Comparison of ENCODE assay signal across 8 cellular contexts in genomic region chr17:40121191-40121885, GRCh38. TPM values are rescaled to one million over a fixed set of nuclear protein-coding genes. Genes with fewer than 3 reads are reported as not detected.
DNase-seq lines count a peak whose midpoint lies in the region; ATAC-seq and TF ChIP-seq lines count a peak whose summit lies in the region.

No MANE protein-coding gene starts in this region.

- H3K36me3 ChIP-seq in esophagus (ENCODE audit: control insufficient read depth in 2 of 2, insufficient read depth in 2 of 2, low read length in 1 of 2): no peaks in the 10 kb centered on the region
- no peaks in the 10 kb centered on the region for H3K36me3 ChIP-seq in uterus

- H3K9me3 Mint-ChIP-seq in WTC11: no peaks in the 10 kb centered on the region

- peaks cover 11% of the 10 kb centered on the region for H3K36me3 Mint-ChIP-seq in WTC11

- no peak for TF ChIP-seq RAD21 in Ishikawa (IDR thresholded peaks at IDR 0.05; ENCODE audit: low read depth)

- H3K27ac ChIP-seq in esophagus (ENCODE audit: low read depth in 2 of 2, low read length in 1 of 2) (peak overlapping the region; percentile 95 to 98), uterus (peak overlapping the region; percentile 99)

- H3K9me3 ChIP-seq in esophagus (ENCODE audit: control insufficient read depth in 2 of 2, insufficient read depth in 1 of 2, low read depth in 1 of 2, low read length in 1 of 2) (no peaks in the 10 kb centered on the region), uterus (no peaks in the 10 kb centered on the region)

- CTCF ChIA-PET in WTC11 (lab: Charles Lee): interaction anchor here (0.7 to 5.3 kb wide), 11 partner anchors 10 to 167 kb away, joined by 3 to 120 read pairs (median 5); partner anchors contain the start of genes THRA and WIPF2

- TF ChIP-seq POLR2A in uterus (IDR thresholded peaks at IDR 0.05): no peak

- WGBS in esophagus, 2 donors: 1 to 2% methylated on average over 43 to 51 of the region's 51 CpGs

- no peaks in the 10 kb centered on the region for H3K27me3 Mint-ChIP-seq in WTC11 (ENCODE audit: low read depth)

- POLR2A ChIA-PET in WTC11 (lab: Charles Lee): interaction anchor here (0.6 to 3.1 kb wide), 9 partner anchors 8 to 244 kb away, joined by 3 to 14 read pairs (median 4); partner anchors contain the start of genes CASC3 and NR1D1

- H3K27me3 ChIP-seq in esophagus (ENCODE audit: control insufficient read depth in 1 of 2, insufficient read depth in 2 of 2, low read length in 2 of 2) (no peaks in the 10 kb centered on the region), uterus (no peaks in the 10 kb centered on the region)

- peaks cover 26% of the 10 kb centered on the region for H3K4me1 Mint-ChIP-seq in WTC11

- DNase-seq in activated CD4-positive, alpha-beta T cell treated with anti-CD3 and anti-CD28 coated beads for 48 hours: peak; percentile 41
- DNase-seq in activated CD4-positive, alpha-beta T cell treated with anti-CD3 and anti-CD28 coated beads, Interleukin-2, amount 50 U/mL, for 1 hour: no peak
- DNase-seq in WTC11 (ENCODE audit: low spot score) (no peak), myocyte (ENCODE audit: low read depth) (peak; percentile 62), uterus (peak; percentile 65 to 71), GF-D8 (lab: John Stamatoyannopoulos, UW) (no peak)

- ATAC-seq in WTC11: peak; percentile 25

- H3K4me1 ChIP-seq in esophagus (ENCODE audit: control insufficient read depth in 2 of 2, insufficient read depth in 2 of 2, low read length in 1 of 2) (peaks cover 0 to 3% of the 10 kb centered on the region in 2 donors), uterus (no peaks in the 10 kb centered on the region)

- intact Hi-C loops in uterus (cut with DNase I; ENCODE audit: low total_unique reads): no loop called here

- no peak for TF ChIP-seq EP300 in Ishikawa (IDR thresholded peaks at IDR 0.05; ENCODE audit: borderline replicate concordance)

- H3K27ac Mint-ChIP-seq in WTC11: peak overlapping the region; percentile 90

- peak overlapping the region; percentile 84 for H3K4me3 Mint-ChIP-seq in WTC11

- TF ChIP-seq CTCF in WTC11 (IDR thresholded peaks at IDR 0.05) (no peak), uterus (IDR thresholded peaks at IDR 0.05) (peak in 1 of 4 experiments; percentile 7)

- H3K4me3 ChIP-seq in esophagus (ENCODE audit: low read depth in 1 of 2, low read length in 2 of 2) (peak overlapping the region; percentile 88 to 93), uterus (peak overlapping the region; percentile 74 to 85)

TF ChIP-seq in Ishikawa, 13 proteins besides CTCF, POLR2A, EP300 and RAD21:
- TF ChIP-seq MAX (IDR thresholded peaks at IDR 0.05): peak; percentile 25; the same call in 1 of the 2 replicates
- peak; percentile 47; the same call in 1 of the 2 replicates for TF ChIP-seq YY1 (IDR thresholded peaks at IDR 0.05; ENCODE audit: low read depth)
- TF ChIP-seq ZBTB7A (IDR thresholded peaks at IDR 0.05; ENCODE audit: low read depth): peak; percentile 53
- peak; percentile 36; the same call in 1 of the 2 replicates for TF ChIP-seq NFIC (IDR thresholded peaks at IDR 0.05)
- no peak for TF ChIP-seq USF1 (IDR thresholded peaks at IDR 0.05)

TF ChIP-seq in WTC11, 78 proteins besides CTCF, POLR2A, EP300 and RAD21 (continues in another document):
- TF ChIP-seq ATF1 (CRISPR knock-in tag; IDR thresholded peaks at IDR 0.05): no peak
- TF ChIP-seq ZNF281 (CRISPR knock-in tag; IDR thresholded peaks at IDR 0.05): no peak
- TF ChIP-seq JUN (CRISPR knock-in tag; IDR thresholded peaks at IDR 0.05): no peak
- no peak for TF ChIP-seq SOX15 (CRISPR knock-in tag; IDR thresholded peaks at IDR 0.05)
- TF ChIP-seq NR3C1 (CRISPR knock-in tag; conservative IDR thresholded peaks at IDR 0.05; ENCODE audit: low read depth): no peak
- TF ChIP-seq USF2 (CRISPR knock-in tag; IDR thresholded peaks at IDR 0.05): no peak
- TF ChIP-seq MXD4 (CRISPR knock-in tag; IDR thresholded peaks at IDR 0.05; ENCODE audit: borderline replicate concordance): no peak
- TF ChIP-seq ESRRA (CRISPR knock-in tag; IDR thresholded peaks at IDR 0.05; ENCODE audit: borderline replicate concordance): no peak
- TF ChIP-seq ZNF512 (CRISPR knock-in tag; IDR thresholded peaks at IDR 0.05; ENCODE audit: borderline replicate concordance): no peak
- no peak for TF ChIP-seq ZNF317 (CRISPR knock-in tag; IDR thresholded peaks at IDR 0.05; ENCODE audit: borderline replicate concordance, low read depth)
- no peak for TF ChIP-seq MYBL2 (CRISPR knock-in tag; IDR thresholded peaks at IDR 0.05)
- TF ChIP-seq ZNF416 (CRISPR knock-in tag; IDR thresholded peaks at IDR 0.05): no peak
- no peak for TF ChIP-seq NFATC4 (CRISPR knock-in tag; IDR thresholded peaks at IDR 0.05)
- no peak for TF ChIP-seq FOXP4 (CRISPR knock-in tag; IDR thresholded peaks at IDR 0.05)
- TF ChIP-seq HMGA2 (CRISPR knock-in tag; IDR thresholded peaks at IDR 0.05): no peak

RNA-seq across cellular contexts. Expression of gene MSL1, which starts 0.4 kb away (rescaled TPM):
- 69.2 to 78.1 TPM (median 73.7 TPM) in 3 replicates for total RNA-seq in WTC11 (2021)
- polyA plus RNA-seq in esophagus: 10 to 100 TPM; 42.1 to 59.5 TPM
- 104 and 111 TPM in 2 replicates for total RNA-seq in myocyte
- 60.2 TPM for polyA plus RNA-seq in myocyte (2012)
- total RNA-seq in uterus: 100 to 1,000 TPM in 1 of 4 donors, 10 to 100 TPM in 3; 51.0 to 151 (median 77.6) TPM

RNA-seq across cellular contexts. Expression of gene CASC3, which starts 19.0 kb away (rescaled TPM):
- total RNA-seq in WTC11 (2021) (107 to 119 TPM (median 115 TPM) in 3 replicates), myocyte (35.0 and 49.0 TPM in 2 replicates), uterus (100 to 1,000 TPM in 2 of 4 donors, 10 to 100 TPM in 2; 33.2 to 166 (median 91.3) TPM)
- polyA plus RNA-seq in esophagus: 10 to 100 TPM; 24.3 to 24.6 TPM
- polyA plus RNA-seq in myocyte (2012): 32.6 TPM

RNA-seq across cellular contexts. Expression of gene NR1D1, which starts 20.9 kb away (rescaled TPM):
- total RNA-seq in WTC11 (2021) (5.6 to 7.6 TPM (median 6.2 TPM) in 3 replicates), myocyte (9.5 and 10.8 TPM in 2 replicates), uterus (10 to 100 TPM in 1 of 4 donors, 1 to 10 TPM in 3; 2.0 to 92.1 (median 4.7) TPM)
- 10 to 100 TPM; 23.6 to 24.6 TPM for polyA plus RNA-seq in esophagus
- polyA plus RNA-seq in myocyte (2012): 12.4 TPM

RNA-seq across cellular contexts. Expression of gene RAPGEFL1, which starts 55.9 kb away (rescaled TPM):
- 19.9 to 23.0 TPM (median 19.9 TPM) in 3 replicates for total RNA-seq in WTC11 (2021)
- polyA plus RNA-seq in esophagus: 100 to 1,000 TPM; 109 to 282 TPM
- total RNA-seq in myocyte: 1.1 and 1.9 TPM in 2 replicates
- polyA plus RNA-seq in myocyte (2012): 3.2 TPM
- 10 to 100 TPM in 1 of 4 donors, 1 to 10 TPM in 1, under 1 TPM in 2; 0.29 to 21.5 (median 2.0) TPM for total RNA-seq in uterus

RNA-seq across cellular contexts. Expression of gene THRA, which starts 58.6 kb away (rescaled TPM):
- total RNA-seq in WTC11 (2021) (11.9 to 15.9 TPM (median 12.0 TPM) in 3 replicates), myocyte (52.5 and 61.1 TPM in 2 replicates), uterus (100 to 1,000 TPM in 1 of 4 donors, 10 to 100 TPM in 3; 19.7 to 124 (median 63.1) TPM)
- 10 to 100 TPM; 10.5 to 11.0 TPM for polyA plus RNA-seq in esophagus
- polyA plus RNA-seq in myocyte (2012): 38.9 TPM

Comparison
In these comparisons a context has a peak if more than half of its experiments do, and no peak if none do; other contexts are left out.
1. DNase-seq: peak in activated CD4-positive, alpha-beta T cell treated with anti-CD3 and anti-CD28 coated beads for 48 hours (single experiment), myocyte (single experiment) and uterus (2 of 2); none in activated CD4-positive, alpha-beta T cell treated with anti-CD3 and anti-CD28 coated beads, Interleukin-2, amount 50 U/mL, for 1 hour (single experiment), WTC11 (single experiment) and GF-D8 (single experiment).